8 cellular contexts compared by ENCODE assay signal in the genomic region with DNA sequence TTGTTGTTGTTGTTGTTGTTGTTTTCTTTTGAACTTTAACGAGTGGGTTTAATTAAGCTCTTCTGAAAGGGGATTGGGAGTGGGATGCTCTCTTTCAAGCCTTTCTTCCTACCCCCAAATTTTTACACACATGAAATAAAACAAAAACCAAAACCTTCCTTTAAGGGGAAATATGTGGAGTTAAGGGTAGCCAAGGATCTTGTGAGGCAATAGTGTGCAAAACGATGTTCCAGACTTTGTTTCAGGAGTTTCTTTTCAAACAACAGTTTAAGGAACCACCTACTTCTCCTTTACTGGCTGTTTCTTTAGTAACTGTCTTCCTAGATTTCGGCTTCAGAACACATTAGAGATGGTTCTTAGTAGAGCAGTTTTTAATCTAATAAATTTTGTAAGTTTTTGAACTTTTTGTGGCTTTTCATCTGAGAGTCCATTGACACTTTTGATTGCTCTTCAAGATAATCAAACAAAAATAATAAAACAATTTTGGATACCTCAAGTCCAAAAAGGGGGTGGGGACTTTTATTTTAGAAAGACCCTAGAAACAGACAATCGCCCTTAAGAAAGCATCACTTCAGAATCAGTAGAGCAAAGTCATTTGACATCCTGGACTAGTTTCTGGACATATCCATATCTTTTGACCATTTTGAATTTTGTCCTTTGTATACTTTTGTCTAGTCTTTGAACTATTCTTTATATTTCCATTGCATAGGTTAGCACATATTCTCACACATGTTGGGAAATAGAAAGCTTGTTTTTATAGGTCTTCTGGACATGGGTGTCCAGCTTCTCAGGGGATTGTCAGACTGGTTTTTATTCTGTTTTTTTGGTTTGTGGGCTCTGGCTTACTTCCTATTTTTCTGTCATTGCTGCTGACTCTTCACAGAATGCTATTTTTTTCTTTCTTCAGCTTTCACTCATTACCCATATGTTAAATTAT. TPM values are rescaled to one million over a fixed set of nuclear protein-coding genes. Genes with fewer than 3 reads are reported as not detected.
DNase-seq lines count a peak whose midpoint lies in the region; ATAC-seq lines count a peak whose summit lies in the region.

No MANE protein-coding gene starts in this region.

- H3K36me3 ChIP-seq in mesenchymal stem cell (ENCODE audit: control insufficient read depth in 1 of 2, insufficient read depth in 2 of 2, low read depth in 1 of 2, low read length in 2 of 2) (no peaks in the 10 kb centered on the region), mesendoderm (ENCODE audit: control insufficient read depth, insufficient read depth, low read length) (no peaks in the 10 kb centered on the region)

- peaks cover 8% of the 10 kb centered on the region for H3K79me1 ChIP-seq in mesenchymal stem cell (replicated peaks; ENCODE audit: low read length, poor library complexity, severe bottlenecking)
- no peaks in the 10 kb centered on the region for H3K79me1 ChIP-seq in mesendoderm (ENCODE audit: low read length)

- H4K5ac ChIP-seq in mesendoderm (ENCODE audit: low read length): no peak overlapping the region

- no peaks in the 10 kb centered on the region for H3K27me3 Mint-ChIP-seq in T-helper 1 cell treated with Interleukin-12 subunit alpha and Interleukin-12 subunit beta and Interleukin-4 antibody, amounts not matched to agents 30 μg/mL and 1 μg/mL, for 36 hours (ENCODE audit: low read depth)
- no peaks in the 10 kb centered on the region for H3K27me3 Mint-ChIP-seq in T-helper 17 cell

- H3K9ac ChIP-seq in mesenchymal stem cell (ENCODE audit: low read length) (peak overlapping the region; percentile 95), mesendoderm (ENCODE audit: low read length) (no peak overlapping the region)

- no peak overlapping the region for H4K91ac ChIP-seq in mesenchymal stem cell (ENCODE audit: low read length)

- H2BK120ac ChIP-seq in mesenchymal stem cell (ENCODE audit: low read depth, low read length) (no peak overlapping the region), mesendoderm (ENCODE audit: low read depth, low read length) (no peak overlapping the region)

- H2BK5ac ChIP-seq in mesenchymal stem cell (ENCODE audit: low read depth, low read length, poor library complexity, severe bottlenecking) (no peak overlapping the region), mesendoderm (ENCODE audit: low read length) (no peak overlapping the region)

- H3K9me3 ChIP-seq in T-helper 17 cell (ENCODE audit: control insufficient read depth, low read length, poor library complexity, severe bottlenecking) (no peaks in the 10 kb centered on the region), mesenchymal stem cell (ENCODE audit: control insufficient read depth, low read length) (no peaks in the 10 kb centered on the region)

- H3K23ac ChIP-seq in mesenchymal stem cell (ENCODE audit: low read length in 2 of 2): no peak overlapping the region
- H3K23ac ChIP-seq in mesendoderm (ENCODE audit: low read length): no peak overlapping the region

- peak overlapping the region in 1 of 2 experiments; percentile 47 for H3K4me3 ChIP-seq in mesenchymal stem cell (ENCODE audit: insufficient read depth in 1 of 2, low read depth in 1 of 2, low read length in 2 of 2)
- H3K4me3 ChIP-seq in mesendoderm (ENCODE audit: low read length): no peak overlapping the region

- no peak overlapping the region for H3K14ac ChIP-seq in mesenchymal stem cell (ENCODE audit: low read length in 2 of 2)

- H3K18ac ChIP-seq in mesenchymal stem cell (ENCODE audit: low read depth in 1 of 2, low read length in 2 of 2) (no peak overlapping the region), mesendoderm (ENCODE audit: low read length) (no peak overlapping the region)

- H3K4me2 ChIP-seq in mesenchymal stem cell (ENCODE audit: low read length, poor library complexity, severe bottlenecking): no peak overlapping the region
- H3K4me2 ChIP-seq in mesendoderm (ENCODE audit: low read length): no peak overlapping the region

- H3K79me2 ChIP-seq in mesendoderm (ENCODE audit: control insufficient read depth, insufficient read depth, low read length): peaks cover 58% of the 10 kb centered on the region

- H2BK12ac ChIP-seq in mesenchymal stem cell (ENCODE audit: low read length in 2 of 2): no peak overlapping the region

- no peak overlapping the region for H3K4ac ChIP-seq in mesenchymal stem cell (ENCODE audit: low read depth in 1 of 2, low read length in 2 of 2)
- no peak overlapping the region for H3K4ac ChIP-seq in mesendoderm (ENCODE audit: low read depth, low read length)

- WGBS in mesenchymal stem cell: 83% methylated on average over 1 of the region's 4 CpGs
- no CpG with 5 or more reads among the region's 4 CpGs for WGBS in mesendoderm (ENCODE audit: extremely low coverage, insufficient coverage, low lambda C conversion rate)

- no peak overlapping the region for H4K8ac ChIP-seq in mesenchymal stem cell (ENCODE audit: low read length)
- H4K8ac ChIP-seq in mesendoderm (ENCODE audit: low read depth, low read length): no peak overlapping the region

- peak overlapping the region; percentile 13 for H3K4me3 Mint-ChIP-seq in T-helper 1 cell treated with Interleukin-12 subunit alpha and Interleukin-12 subunit beta and Interleukin-4 antibody, amounts not matched to agents 30 μg/mL and 1 μg/mL, for 36 hours
- H3K4me3 Mint-ChIP-seq in T-helper 17 cell: peak overlapping the region; percentile 36

- no peak overlapping the region for H3K56ac ChIP-seq in mesendoderm (ENCODE audit: low read length)

- DNase-seq in T-helper 1 cell (no peak), T-helper 17 cell (no peak), mesenchymal stem cell (no peak), occipital lobe (lab: John Stamatoyannopoulos, UW) (no peak), NCI-H1048 (lab: John Stamatoyannopoulos, UW) (no peak), mesendoderm (no peak)

- peaks cover 5% of the 10 kb centered on the region for H3K36me3 Mint-ChIP-seq in T-helper 1 cell treated with Interleukin-12 subunit alpha and Interleukin-12 subunit beta and Interleukin-4 antibody, amounts not matched to agents 30 μg/mL and 1 μg/mL, for 36 hours (ENCODE audit: low read depth)
- H3K36me3 Mint-ChIP-seq in T-helper 17 cell (ENCODE audit: low read depth): peaks cover 3% of the 10 kb centered on the region

- H3K27ac ChIP-seq in mesenchymal stem cell (ENCODE audit: low read length, poor library complexity, severe bottlenecking) (no peak overlapping the region), mesendoderm (ENCODE audit: low read depth, low read length) (no peak overlapping the region)

- H3K4me1 Mint-ChIP-seq in T-helper 1 cell treated with Interleukin-12 subunit alpha and Interleukin-12 subunit beta and Interleukin-4 antibody, amounts not matched to agents 30 μg/mL and 1 μg/mL, for 36 hours (ENCODE audit: low read depth): peaks cover 31% of the 10 kb centered on the region
- peaks cover 37% of the 10 kb centered on the region for H3K4me1 Mint-ChIP-seq in T-helper 17 cell

- no peak overlapping the region for H2AFZ ChIP-seq in mesenchymal stem cell (ENCODE audit: low read depth, low read length)

- no peak overlapping the region for H2AK5ac ChIP-seq in mesenchymal stem cell (ENCODE audit: low read length, severe bottlenecking)
- no peak overlapping the region for H2AK5ac ChIP-seq in mesendoderm (ENCODE audit: low read length)

- H3K27ac Mint-ChIP-seq in T-helper 1 cell treated with Interleukin-12 subunit alpha and Interleukin-12 subunit beta and Interleukin-4 antibody, amounts not matched to agents 30 μg/mL and 1 μg/mL, for 36 hours: no peak overlapping the region
- H3K27ac Mint-ChIP-seq in T-helper 17 cell: peak overlapping the region; percentile 56

- peaks cover 2% of the 10 kb centered on the region for H3K4me1 ChIP-seq in mesenchymal stem cell (ENCODE audit: control insufficient read depth, insufficient read depth, low read depth, low read length)
- no peaks in the 10 kb centered on the region for H3K4me1 ChIP-seq in mesendoderm (ENCODE audit: control insufficient read depth, low read depth, low read length)

- peak; percentile 29 for ATAC-seq in HG03039 (IDR thresholded peaks at IDR 0.05; ENCODE audit: unreplicated experiment)
- no peak for ATAC-seq in T-helper 17 cell

- no peaks in the 10 kb centered on the region for H3K27me3 ChIP-seq in mesenchymal stem cell (ENCODE audit: control insufficient read depth in 1 of 2, insufficient read depth in 1 of 2, low read length in 2 of 2)
- H3K27me3 ChIP-seq in mesendoderm (ENCODE audit: insufficient read depth, low read length, poor library complexity): no peaks in the 10 kb centered on the region

- no peak overlapping the region for H2BK15ac ChIP-seq in mesenchymal stem cell (ENCODE audit: low read depth, poor library complexity, severe bottlenecking)
- no peak overlapping the region for H2BK15ac ChIP-seq in mesendoderm (replicated peaks; ENCODE audit: low read depth)

- H3K9me3 Mint-ChIP-seq in T-helper 1 cell treated with Interleukin-12 subunit alpha and Interleukin-12 subunit beta and Interleukin-4 antibody, amounts not matched to agents 30 μg/mL and 1 μg/mL, for 36 hours: peaks cover 2% of the 10 kb centered on the region

RNA-seq across cellular contexts. Expression of a gene that starts 6.0 kb away (rescaled TPM):
- total RNA-seq in T-helper 17 cell (10 to 100 TPM; 13.9 to 21.0 TPM), occipital lobe (137 TPM)
- 9.7 TPM for polyA plus RNA-seq in mesenchymal stem cell (2013, experiment 1 of 2)
- polyA plus RNA-seq in mesenchymal stem cell (2013, experiment 2 of 2): 10.4 TPM
- polyA plus RNA-seq in mesendoderm (2013, experiment 1 of 2): 32.7 TPM
- polyA plus RNA-seq in mesendoderm (2013, experiment 2 of 2): 34.3 TPM
